17 cellular contexts compared by ENCODE assay signal in the genomic region with DNA sequence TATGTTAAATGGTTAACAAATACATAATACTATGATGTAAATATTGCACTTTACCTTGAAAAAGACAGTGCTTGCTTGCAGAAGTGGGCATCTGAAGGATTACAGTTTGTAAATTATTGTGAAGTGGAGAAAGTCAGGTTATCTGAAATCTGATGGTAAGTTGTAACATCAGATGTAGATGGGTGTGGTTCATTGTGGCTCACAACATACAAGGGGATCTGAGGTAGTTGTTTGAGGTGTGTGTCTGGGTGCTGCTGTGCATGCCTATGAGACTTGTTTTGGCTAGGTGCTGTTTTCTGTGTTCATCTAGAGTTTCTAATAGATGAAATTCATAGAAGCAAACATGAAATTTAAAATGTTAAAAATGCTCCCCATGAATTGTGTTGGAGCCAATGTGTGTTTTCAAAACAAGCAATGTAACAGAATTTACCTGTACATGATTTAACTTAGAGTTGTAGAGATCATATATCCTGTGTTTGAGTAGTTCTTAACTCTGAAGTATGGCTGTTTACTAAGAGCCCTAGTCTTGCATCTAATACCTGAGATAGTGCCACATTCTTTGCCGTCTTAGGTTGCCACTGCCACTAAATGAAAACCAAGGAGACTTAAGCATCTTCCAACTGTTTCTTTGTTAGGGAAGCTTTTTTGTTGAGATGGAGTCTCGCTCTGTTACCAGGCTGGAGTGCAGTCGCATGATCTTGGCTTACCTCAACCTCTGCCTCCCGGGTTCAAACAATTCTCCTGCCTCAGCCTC. TPM values are rescaled to one million over a fixed set of nuclear protein-coding genes. Genes with fewer than 3 reads are reported as not detected.
DNase-seq lines count a peak whose midpoint lies in the region; ATAC-seq and TF ChIP-seq lines count a peak whose summit lies in the region.
"Had no signal": no experiment of that assay in that cellular context is flagged by ENCODE, and none has a peak within 500 bp of the region (broad histone marks: within the 10 kb centered on the region; RNA-seq: fewer than 3 reads in every experiment).

No MANE protein-coding gene starts in this region.

- no peak overlapping the region for H3K27ac ChIP-seq in endodermal cell (ENCODE audit: low read depth, low read length)
- H3K27ac ChIP-seq: brain microvascular endothelial cell, foreskin keratinocyte, PC-9 had no signal

- WGBS in endodermal cell (ENCODE audit: insufficient coverage in 1 of 2, insufficient read length in 1 of 2), 2 experiments: 65 to 74% methylated on average over 3 to 4 of the region's 4 CpGs

- H3K9ac ChIP-seq in endodermal cell (ENCODE audit: extremely low read depth, low read length, poor library complexity, severe bottlenecking): peak overlapping the region; percentile 15

- no peaks in the 10 kb centered on the region for H3K9me3 ChIP-seq in T-helper 17 cell (ENCODE audit: control insufficient read depth, low read length, poor library complexity, severe bottlenecking)
- H3K9me3 ChIP-seq in endodermal cell (ENCODE audit: control insufficient read depth, low read length): no peaks in the 10 kb centered on the region

- H3K27me3 Mint-ChIP-seq in activated naive CD8-positive, alpha-beta T cell: no peaks in the 10 kb centered on the region
- H3K27me3 Mint-ChIP-seq in activated naive CD8-positive, alpha-beta T cell treated with anti-CD3 and anti-CD28 coated beads, Interleukin-2, amount 50 U/mL, for 24 hours: no peaks in the 10 kb centered on the region
- no peaks in the 10 kb centered on the region for H3K27me3 Mint-ChIP-seq in T-helper 17 cell
- H3K27me3 Mint-ChIP-seq in endodermal cell (ENCODE audit: insufficient read depth): no peaks in the 10 kb centered on the region
- no peaks in the 10 kb centered on the region for H3K27me3 Mint-ChIP-seq in stimulated activated memory B cell treated with anti-CD40 and anti-IgM and Interleukin-4, amounts not matched to agents 10 μg/mL and 1 μg/mL and 100 μg/mL, for 72 hours

- peak overlapping the region; percentile 60 for H3K4me3 Mint-ChIP-seq in activated naive CD8-positive, alpha-beta T cell
- H3K4me3 Mint-ChIP-seq in activated naive CD8-positive, alpha-beta T cell treated with anti-CD3 and anti-CD28 coated beads, Interleukin-2, amount 50 U/mL, for 24 hours: no peak overlapping the region
- peak overlapping the region; percentile 69 for H3K4me3 Mint-ChIP-seq in T-helper 17 cell
- H3K4me3 Mint-ChIP-seq in endodermal cell: peak overlapping the region; percentile 9
- H3K4me3 Mint-ChIP-seq in stimulated activated memory B cell treated with anti-CD40 and anti-IgM and Interleukin-4, amounts not matched to agents 10 μg/mL and 1 μg/mL and 100 μg/mL, for 72 hours: peak overlapping the region; percentile 66

- peaks cover 9% of the 10 kb centered on the region for H3K36me3 Mint-ChIP-seq in activated naive CD8-positive, alpha-beta T cell
- H3K36me3 Mint-ChIP-seq in activated naive CD8-positive, alpha-beta T cell treated with anti-CD3 and anti-CD28 coated beads, Interleukin-2, amount 50 U/mL, for 24 hours (ENCODE audit: low read depth): peaks cover 44% of the 10 kb centered on the region
- H3K36me3 Mint-ChIP-seq in T-helper 17 cell (ENCODE audit: low read depth): no peaks in the 10 kb centered on the region
- H3K36me3 Mint-ChIP-seq in endodermal cell (ENCODE audit: low read depth): peaks cover 10% of the 10 kb centered on the region
- peaks cover 12% of the 10 kb centered on the region for H3K36me3 Mint-ChIP-seq in stimulated activated memory B cell treated with anti-CD40 and anti-IgM and Interleukin-4, amounts not matched to agents 10 μg/mL and 1 μg/mL and 100 μg/mL, for 72 hours

- H3K27me3 ChIP-seq in endodermal cell (ENCODE audit: control insufficient read depth, insufficient read depth, low read length, poor library complexity, severe bottlenecking): no peaks in the 10 kb centered on the region
- H3K27me3 ChIP-seq: brain microvascular endothelial cell, foreskin keratinocyte had no signal

- no peak for TF ChIP-seq CTCF in endodermal cell (conservative IDR thresholded peaks at IDR 0.05)

- peaks cover 78% of the 10 kb centered on the region for H3K4me1 Mint-ChIP-seq in activated naive CD8-positive, alpha-beta T cell (ENCODE audit: low read depth)
- peaks cover 77% of the 10 kb centered on the region for H3K4me1 Mint-ChIP-seq in activated naive CD8-positive, alpha-beta T cell treated with anti-CD3 and anti-CD28 coated beads, Interleukin-2, amount 50 U/mL, for 24 hours
- peaks cover 47% of the 10 kb centered on the region for H3K4me1 Mint-ChIP-seq in T-helper 17 cell
- H3K4me1 Mint-ChIP-seq in endodermal cell: peaks cover 44% of the 10 kb centered on the region
- H3K4me1 Mint-ChIP-seq in stimulated activated memory B cell treated with anti-CD40 and anti-IgM and Interleukin-4, amounts not matched to agents 10 μg/mL and 1 μg/mL and 100 μg/mL, for 72 hours: peaks cover 73% of the 10 kb centered on the region

- no peak for ATAC-seq in activated naive CD8-positive, alpha-beta T cell treated with anti-CD3 and anti-CD28 coated beads, Interleukin-2, amount 50 U/mL, for 24 hours
- ATAC-seq in T-helper 17 cell (peak; percentile 88), GM18909 (IDR thresholded peaks at IDR 0.05; ENCODE audit: poor library complexity, unreplicated experiment) (no peak)
- no peak for ATAC-seq in stimulated activated memory B cell treated with anti-CD40 and anti-IgM and Interleukin-4, amounts not matched to agents 10 μg/mL and 1 μg/mL and 100 μg/mL, for 72 hours
- ATAC-seq: foreskin keratinocyte, SK-N-SH treated with all-trans-retinoic acid at 6 μM for 48 hours had no signal

- no peak overlapping the region for H3K4me3 ChIP-seq in endodermal cell (ENCODE audit: low read length)
- H3K4me3 ChIP-seq: PC-9 had no signal

- no peak for DNase-seq in activated naive CD8-positive, alpha-beta T cell treated with anti-CD3 and anti-CD28 coated beads, Interleukin-2, amount 50 U/mL, for 24 hours
- DNase-seq in T-helper 17 cell (no peak), endodermal cell (peak; percentile 75), GM03348 (ENCODE audit: low spot score) (no peak), AML-193 (lab: John Stamatoyannopoulos, UW) (no peak)
- DNase-seq: activated CD4-positive, CD25-positive, alpha-beta regulatory T cell; activated effector memory CD4-positive, alpha-beta T cell treated with Interleukin-2 at 50 U/mL for 16 hours; brain microvascular endothelial cell; foreskin keratinocyte; NCI-H1694 treated with DMSO at 0.1 percent for 48 hours; NCI-H524; PC-9 had no signal

- H3K9me3 Mint-ChIP-seq in activated naive CD8-positive, alpha-beta T cell (ENCODE audit: low read depth): no peaks in the 10 kb centered on the region
- no peaks in the 10 kb centered on the region for H3K9me3 Mint-ChIP-seq in activated naive CD8-positive, alpha-beta T cell treated with anti-CD3 and anti-CD28 coated beads, Interleukin-2, amount 50 U/mL, for 24 hours
- no peaks in the 10 kb centered on the region for H3K9me3 Mint-ChIP-seq in endodermal cell
- H3K9me3 Mint-ChIP-seq in stimulated activated memory B cell treated with anti-CD40 and anti-IgM and Interleukin-4, amounts not matched to agents 10 μg/mL and 1 μg/mL and 100 μg/mL, for 72 hours: no peaks in the 10 kb centered on the region

- H3K27ac Mint-ChIP-seq in activated naive CD8-positive, alpha-beta T cell: peak overlapping the region; percentile 74
- H3K27ac Mint-ChIP-seq in activated naive CD8-positive, alpha-beta T cell treated with anti-CD3 and anti-CD28 coated beads, Interleukin-2, amount 50 U/mL, for 24 hours: no peak overlapping the region
- peak overlapping the region; percentile 96 for H3K27ac Mint-ChIP-seq in T-helper 17 cell
- peak overlapping the region; percentile 95 for H3K27ac Mint-ChIP-seq in endodermal cell
- peak overlapping the region; percentile 92 for H3K27ac Mint-ChIP-seq in stimulated activated memory B cell treated with anti-CD40 and anti-IgM and Interleukin-4, amounts not matched to agents 10 μg/mL and 1 μg/mL and 100 μg/mL, for 72 hours

- peaks cover 12% of the 10 kb centered on the region for H3K36me3 ChIP-seq in endodermal cell (ENCODE audit: control insufficient read depth, insufficient read depth, low read length)
- H3K36me3 ChIP-seq: brain microvascular endothelial cell had no signal

- no peaks in the 10 kb centered on the region for H3K4me1 ChIP-seq in endodermal cell (ENCODE audit: control insufficient read depth, insufficient read depth, low read length)
- H3K4me1 ChIP-seq: foreskin keratinocyte had no signal

RNA-seq across cellular contexts. Expression of a gene that starts 11.9 kb away (rescaled TPM):
- 10 to 100 TPM; 15.5 to 17.0 TPM for total RNA-seq in T-helper 17 cell
- total RNA-seq in endodermal cell: 10 to 100 TPM; 54.2 to 64.5 TPM
- 84.0 TPM for polyA plus RNA-seq in endodermal cell (2013, experiment 1 of 2)
- polyA plus RNA-seq in endodermal cell (2013, experiment 2 of 2): 82.4 TPM

RNA-seq across cellular contexts. Expression of a gene that starts 12.9 kb away (rescaled TPM):
- total RNA-seq in T-helper 17 cell (10 to 100 TPM; 55.2 to 62.1 TPM), endodermal cell (10 to 100 TPM; 64.7 to 78.9 TPM)
- 47.2 TPM for polyA plus RNA-seq in endodermal cell (2013, experiment 1 of 2)
- 44.2 TPM for polyA plus RNA-seq in endodermal cell (2013, experiment 2 of 2)

RNA-seq across cellular contexts. Expression of a gene that starts 34.2 kb away (rescaled TPM):
- not detected for total RNA-seq in T-helper 17 cell
- total RNA-seq in endodermal cell: 1 to 10 TPM in 1 of 2 donors, under 1 TPM in 1; 0.53 to 1.3 TPM
- 1.2 TPM for polyA plus RNA-seq in endodermal cell (2013, experiment 1 of 2)
- polyA plus RNA-seq in endodermal cell (2013, experiment 2 of 2): 0.87 TPM
- total RNA-seq: PC-9, skeletal muscle tissue had no signal
